8 cellular contexts compared by ENCODE assay signal in genomic region chr11:61028135-61028729, GRCh38. TPM values are rescaled to one million over a fixed set of nuclear protein-coding genes. Genes with fewer than 3 reads are reported as not detected.
DNase-seq lines count a peak whose midpoint lies in the region; ATAC-seq and TF ChIP-seq lines count a peak whose summit lies in the region.

No MANE protein-coding gene starts in this region.

- no peak overlapping the region for H3K27ac Mint-ChIP-seq in chondrocyte (ENCODE audit: unreplicated experiment)

- no peak overlapping the region for H3K4me3 Mint-ChIP-seq in chondrocyte (ENCODE audit: unreplicated experiment)

- peak; percentile 38 for DNase-seq in DMS153 treated with DMSO at 0.1 percent for 48 hours (lab: John Stamatoyannopoulos, UW; ENCODE audit: unreplicated experiment)
- DNase-seq in NCI-H2171 (lab: John Stamatoyannopoulos, UW), result peak; percentile 50
- DNase-seq in activated effector memory CD4-positive, alpha-beta T cell treated with anti-CD3 and anti-CD28 coated beads, Interleukin-2, amount 50 U/mL, for 16 hours, result peak; percentile 86
- peak; percentile 35 for DNase-seq in stimulated activated CD8-positive, alpha-beta memory T cell treated with anti-CD3 and anti-CD28 coated beads, Interleukin-12 subunit alpha, Interleukin-12 subunit beta, amount 100 ng/mL, for 1 hour (ENCODE audit: low read depth)
- no peak for DNase-seq in NCI-H1694 (lab: John Stamatoyannopoulos, UW)
- no peak for DNase-seq in chondrocyte (ENCODE audit: low spot score)
- DNase-seq in NCI-H82 treated with DMSO at 0.1 percent for 48 hours (lab: John Stamatoyannopoulos, UW; ENCODE audit: unreplicated experiment), result no peak

- H3K4me1 Mint-ChIP-seq in chondrocyte (ENCODE audit: low read depth), result no peaks in the 10 kb centered on the region

- peaks cover 17% of the 10 kb centered on the region for H3K27me3 Mint-ChIP-seq in chondrocyte (ENCODE audit: low read depth)

- ATAC-seq in GM21717 (IDR thresholded peaks at IDR 0.05; ENCODE audit: unreplicated experiment), result peak; percentile 77

- no peak for TF ChIP-seq CTCF in chondrocyte (IDR thresholded peaks at IDR 0.05)

- H3K36me3 Mint-ChIP-seq in chondrocyte (ENCODE audit: low read depth), result no peaks in the 10 kb centered on the region

- no peaks in the 10 kb centered on the region for H3K9me3 Mint-ChIP-seq in chondrocyte (ENCODE audit: low read depth)

RNA-seq across cellular contexts. Expression of gene CD6, which starts 56.8 kb away (rescaled TPM):
- 0.33 TPM in 1 of 3 replicates, not detected in the others for total RNA-seq in chondrocyte

Comparison
In these comparisons a context has a peak if more than half of its experiments do, and no peak if none do; other contexts are left out.
1. DNase-seq: peak in DMS153 treated with DMSO at 0.1 percent for 48 hours (single experiment), NCI-H2171 (single experiment), activated effector memory CD4-positive, alpha-beta T cell treated with anti-CD3 and anti-CD28 coated beads, Interleukin-2, amount 50 U/mL, for 16 hours (single experiment) and stimulated activated CD8-positive, alpha-beta memory T cell treated with anti-CD3 and anti-CD28 coated beads, Interleukin-12 subunit alpha, Interleukin-12 subunit beta, amount 100 ng/mL, for 1 hour (single experiment); none in NCI-H1694 (single experiment), chondrocyte (single experiment) and NCI-H82 treated with DMSO at 0.1 percent for 48 hours (single experiment).